ENCODE assay signal across 8 cellular contexts in the genomic region with DNA sequence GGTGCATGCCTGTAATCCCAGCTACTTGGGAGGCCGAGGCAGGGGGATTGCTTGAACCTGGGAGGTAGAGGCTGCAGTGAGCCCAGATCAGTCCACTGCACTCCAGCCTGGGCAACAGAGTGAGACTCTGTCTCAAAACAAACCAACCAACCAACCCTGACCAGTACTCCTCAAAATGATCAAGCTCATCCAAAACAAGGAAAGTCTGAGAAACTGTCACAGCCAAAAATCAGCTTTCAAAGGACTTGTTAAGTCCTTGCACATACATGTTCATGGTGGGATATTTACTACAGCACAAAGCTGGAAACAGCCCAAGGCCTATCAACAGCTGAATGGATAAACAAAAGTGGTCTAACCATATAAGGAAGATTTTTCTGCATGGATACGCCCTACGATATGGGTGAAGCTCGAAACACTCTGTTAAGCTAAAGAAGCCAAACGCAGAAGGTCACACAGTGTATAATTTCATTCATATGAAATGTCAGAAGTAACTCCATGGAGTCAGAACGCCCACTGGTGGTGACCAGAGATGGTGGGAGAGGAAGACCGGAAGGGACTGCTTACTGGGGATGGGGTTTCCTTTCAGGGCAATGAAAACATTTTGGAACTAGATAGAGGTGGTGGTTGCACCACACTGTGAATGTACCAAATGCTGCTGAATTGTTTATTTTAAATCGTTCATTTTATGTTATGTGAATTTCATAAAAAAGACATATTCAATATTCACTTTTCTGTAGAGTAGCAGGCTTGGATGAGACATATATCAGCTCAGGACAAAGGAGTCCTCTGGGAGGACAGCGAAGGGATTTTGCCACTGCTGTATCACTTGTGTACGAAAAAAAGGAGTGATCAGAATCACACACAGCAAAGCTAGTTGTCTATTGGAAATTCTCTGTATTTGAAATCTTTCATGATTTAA. TPM values are rescaled to one million over a fixed set of nuclear protein-coding genes. Genes with fewer than 3 reads are reported as not detected.
A peak's percentile ranks its signal among the peaks of the same experiment; 100 is the strongest.
DNase-seq lines count a peak whose midpoint lies in the region; ATAC-seq, FAIRE-seq and TF ChIP-seq lines count a peak whose summit lies in the region.

No MANE protein-coding gene starts in this region.

- H3K9me3 Mint-ChIP-seq in MCF 10A (ENCODE audit: unreplicated experiment) = no peaks in the 10 kb centered on the region

- TF ChIP-seq RAD21 in HepG2 (CRISPR knock-in tag; IDR thresholded peaks at IDR 0.05) = peak; percentile 72

- no peak overlapping the region; a peak in 1 of 6 replicates for H3K4me3 ChIP-seq in HepG2 (replicated peaks in 1 of 3; ENCODE audit: insufficient read depth in 1 of 3, low read depth in 2 of 3, low read length in 3 of 3)

- POLR2A ChIA-PET in MCF 10A (lab: Yijun Ruan, JAX) (no interaction called here), HepG2 (lab: Yijun Ruan, JAX) (interaction anchor here (0.8 to 1.7 kb wide), 5 partner anchors 20 to 122 kb away, joined by 3 to 5 read pairs (median 4); partner anchors contain the start of gene CX3CL1)

- no peak overlapping the region for H3K4me3 Mint-ChIP-seq in MCF 10A (ENCODE audit: unreplicated experiment)

- H3K79me2 ChIP-seq in HepG2 (ENCODE audit: insufficient read depth, low read length) = no peaks in the 10 kb centered on the region

- CTCF ChIA-PET in MCF 10A (lab: Yijun Ruan, JAX) = interaction anchor here (0.6 to 9.6 kb wide), 11 partner anchors 9 to 341 kb away, joined by 3 to 129 read pairs (median 3); partner anchors contain the start of genes PSME3IP1 and RSPRY1
- CTCF ChIA-PET in HepG2 (lab: Yijun Ruan, JAX; ENCODE audit: low intra/inter-chr PET ratio, low total read pairs) = interaction anchor here (1.2 to 3.6 kb wide), 4 partner anchors 97 to 338 kb away, joined by 4 to 49 read pairs (median 6); no protein-coding TSS in a partner anchor

- peaks cover 32% of the 10 kb centered on the region for H3K4me1 ChIP-seq in HepG2 (ENCODE audit: insufficient read depth, low read length)

- 14% methylated on average over 10 of the region's 10 CpGs for WGBS in HepG2 (ENCODE audit: low lambda C conversion rate)

- H3K27ac ChIP-seq in HepG2 (ENCODE audit: extremely low read length, insufficient read depth, low read length) = no peak overlapping the region

- peaks cover 21% of the 10 kb centered on the region for H3K4me1 Mint-ChIP-seq in MCF 10A (ENCODE audit: insufficient read depth, unreplicated experiment)

- no peaks in the 10 kb centered on the region for H3K27me3 ChIP-seq in HepG2 (ENCODE audit: control insufficient read depth in 1 of 2, insufficient read depth in 2 of 2, low read length in 2 of 2)

- peaks cover 7% of the 10 kb centered on the region for H3K36me3 Mint-ChIP-seq in MCF 10A (ENCODE audit: insufficient read depth, unreplicated experiment)

- no peak for TF ChIP-seq POLR2A in HepG2 (IDR thresholded peaks at IDR 0.05; ENCODE audit: insufficient read depth in 1 of 2, low read depth in 2 of 2, low read length in 2 of 2)

- H3K36me3 ChIP-seq in HepG2 (replicated peaks in 1 of 2; ENCODE audit: control insufficient read depth in 1 of 2, insufficient read depth in 2 of 2, low read length in 2 of 2) = peaks cover 0 to 3% of the 10 kb centered on the region in 2 experiments; a peak in 2 of 5 replicates

- ATAC-seq in HepG2 = peak; percentile 74
- no peak for ATAC-seq in stimulated activated naive CD8-positive, alpha-beta T cell treated with anti-CD3 and anti-CD28 coated beads, Interleukin-15, Interleukin-2, amounts not matched to agents 100 U/mL and 50 U/mL, for 24 hours

- TF ChIP-seq EP300 in HepG2 (IDR thresholded peaks at IDR 0.05; ENCODE audit: low read depth in 2 of 2, low read length in 2 of 2) = no peak
- TF ChIP-seq EP300 in HepG2 (CRISPR knock-in tag; IDR thresholded peaks at IDR 0.05; ENCODE audit: borderline replicate concordance) = no peak

- H3K9me3 ChIP-seq in HepG2 (ENCODE audit: low read length) = no peaks in the 10 kb centered on the region

- H2AFZ ChIP-seq in HepG2 (ENCODE audit: low read length) = no peak overlapping the region

- FAIRE-seq in HepG2 (lab: Jason Lieb, UNC) = peak; percentile 83

- no TSS peak for BruUV-seq in MCF 10A (replicated peaks; lab: Mats Ljungman, UMichigan)
- no TSS peak for BruUV-seq in HepG2 (replicated peaks; lab: Mats Ljungman, UMichigan)

- TF ChIP-seq CTCF in MCF 10A (IDR thresholded peaks at IDR 0.05; ENCODE audit: unreplicated experiment) = peak; percentile 51
- peak; percentile 91 for TF ChIP-seq CTCF in HepG2 (CRISPR knock-in tag; IDR thresholded peaks at IDR 0.05)

- no peaks in the 10 kb centered on the region for H3K27me3 Mint-ChIP-seq in MCF 10A (ENCODE audit: insufficient read depth, unreplicated experiment)

- no peak overlapping the region for H3K27ac Mint-ChIP-seq in MCF 10A (ENCODE audit: low read depth, unreplicated experiment)

- in situ Hi-C loops in HepG2 (cut with HindIII; ENCODE audit: extremely low pct_ligation_motif_present, low pct_unique_long_range_greater_than_20kb) = loop anchor here (5.0 kb wide), 1 partner anchor 95 kb away; no protein-coding TSS in a partner anchor

- peak overlapping the region; percentile 38 for H3K4me2 ChIP-seq in HepG2 (ENCODE audit: low read depth, low read length)

- DNase-seq in NCI-H2171 treated with DMSO at 0.1 percent for 48 hours (lab: John Stamatoyannopoulos, UW) = peak; percentile 27
- DNase-seq in NCI-H2171 (lab: John Stamatoyannopoulos, UW) = no peak
- DNase-seq in NCI-H460 (ENCODE audit: extremely low read depth, low read depth) = peak; percentile 72
- peak; percentile 69 for DNase-seq in MCF 10A (ENCODE audit: unreplicated experiment)
- peak; percentile 77 for DNase-seq in HepG2 (ENCODE audit: low spot score)
- no peak for DNase-seq in stimulated activated naive CD8-positive, alpha-beta T cell treated with anti-CD3 and anti-CD28 coated beads, Interleukin-15, Interleukin-2, amounts not matched to agents 100 U/mL and 50 U/mL, for 24 hours
- no peak for DNase-seq in GM19238 (ENCODE audit: insufficient read length, low spot score)
- no peak for DNase-seq in NK-92 treated with Interleukin-12 subunit alpha and Interleukin-12 subunit beta, amount 100 ng/mL, for 24 hours (lab: John Stamatoyannopoulos, UW)

- no peak overlapping the region for H3K9ac ChIP-seq in HepG2 (ENCODE audit: insufficient read depth, low read depth, low read length)

- no peaks in the 10 kb centered on the region for H4K20me1 ChIP-seq in HepG2 (ENCODE audit: insufficient read depth, low read length)

- intact Hi-C loops in MCF 10A (cut with micrococcal nuclease) = loop anchor here (1.0 kb wide), 1 partner anchor 122 kb away; no protein-coding TSS in a partner anchor
- intact Hi-C loops in HepG2 (cut with micrococcal nuclease; ENCODE audit: unreplicated experiment) = loop anchor here (1.0 kb wide), 1 partner anchor 122 kb away; no protein-coding TSS in a partner anchor

RNA-seq across cellular contexts. Expression of gene CCL17, which starts 17.7 kb away (rescaled TPM):
- not detected in 2 replicates for total RNA-seq in NCI-H460 (2014; rRNA removed; shearing (Covaris generic))
- polyA plus RNA-seq in NCI-H460 (2014; cell fraction: nucleus; rRNA removed) = not detected in 2 replicates
- not detected in 2 replicates for total RNA-seq in MCF 10A (2022)
- not detected in 2 replicates for total RNA-seq in HepG2 (2016; rRNA removed; fragmentation: Illumina TruSeq; extraction: Trizol)
- total RNA-seq in HepG2 (2016; cell fraction: cytosol; rRNA removed; fragmentation: Illumina TruSeq; extraction: Trizol; ENCODE audit: low read depth) = not detected in 2 replicates
- total RNA-seq in HepG2 (2016; cell fraction: insoluble cytoplasmic fraction; rRNA removed; fragmentation: Illumina TruSeq; extraction: Trizol) = not detected in 2 replicates
- total RNA-seq in HepG2 (2016; cell fraction: membrane; rRNA removed; fragmentation: Illumina TruSeq; extraction: Trizol) = not detected in 2 replicates
- total RNA-seq in HepG2 (2016; cell fraction: nucleus; rRNA removed; fragmentation: Illumina TruSeq; extraction: Trizol) = not detected in 2 replicates
- not detected in 2 replicates for polyA plus RNA-seq in HepG2 (2011; rRNA removed)
- polyA plus RNA-seq in HepG2 (2011; cell fraction: cytosol; rRNA removed) = not detected in 2 replicates
- polyA plus RNA-seq in HepG2 (2011; cell fraction: nucleus; rRNA removed) = not detected in 2 replicates
- polyA plus RNA-seq in HepG2 (2012) = not detected in 2 replicates
- not detected in 2 replicates for polyA plus RNA-seq in HepG2 (2016; cell fraction: cytosol; fragmentation: Illumina TruSeq; extraction: Trizol; ENCODE audit: low read depth)
- polyA plus RNA-seq in HepG2 (2016; cell fraction: insoluble cytoplasmic fraction; fragmentation: Illumina TruSeq; extraction: Trizol; ENCODE audit: low read depth) = not detected in 2 replicates
- not detected in 2 replicates for polyA plus RNA-seq in HepG2 (2016; cell fraction: membrane; fragmentation: Illumina TruSeq; extraction: Trizol; ENCODE audit: low read depth)
- polyA plus RNA-seq in HepG2 (2016; cell fraction: nucleus; fragmentation: Illumina TruSeq; extraction: Trizol; ENCODE audit: insufficient read depth, low read depth) = not detected in 2 replicates
- polyA minus RNA-seq in HepG2 (2011; rRNA and poly(A)+ RNA removed; ENCODE audit: low replicate concordance) = not detected in 2 replicates
- not detected in 2 replicates for polyA minus RNA-seq in HepG2 (2011; cell fraction: cytosol; rRNA and poly(A)+ RNA removed)
- polyA minus RNA-seq in HepG2 (2011; cell fraction: nucleus; rRNA and poly(A)+ RNA removed) = not detected in 2 replicates

RNA-seq across cellular contexts. Expression of gene CIAPIN1, which starts 24.9 kb away (rescaled TPM):
- 107 and 112 TPM in 2 replicates for total RNA-seq in NCI-H460 (2014; rRNA removed; shearing (Covaris generic))
- polyA plus RNA-seq in NCI-H460 (2014; cell fraction: nucleus; rRNA removed) = 141 and 187 TPM in 2 replicates
- total RNA-seq in MCF 10A (2022) (99.9 and 105 TPM in 2 replicates), HepG2 (2016; rRNA removed; fragmentation: Illumina TruSeq; extraction: Trizol) (89.7 and 113 TPM in 2 replicates)
- total RNA-seq in HepG2 (2016; cell fraction: cytosol; rRNA removed; fragmentation: Illumina TruSeq; extraction: Trizol; ENCODE audit: low read depth) = 19.4 and 23.1 TPM in 2 replicates
- total RNA-seq in HepG2 (2016; cell fraction: insoluble cytoplasmic fraction; rRNA removed; fragmentation: Illumina TruSeq; extraction: Trizol) = 88.9 and 116 TPM in 2 replicates
- total RNA-seq in HepG2 (2016; cell fraction: membrane; rRNA removed; fragmentation: Illumina TruSeq; extraction: Trizol) = 31.7 and 33.1 TPM in 2 replicates
- 39.3 and 39.9 TPM in 2 replicates for total RNA-seq in HepG2 (2016; cell fraction: nucleus; rRNA removed; fragmentation: Illumina TruSeq; extraction: Trizol)
- 62.4 and 69.3 TPM in 2 replicates for polyA plus RNA-seq in HepG2 (2011; rRNA removed)
- 56.5 and 68.4 TPM in 2 replicates for polyA plus RNA-seq in HepG2 (2011; cell fraction: cytosol; rRNA removed)
- polyA plus RNA-seq in HepG2 (2011; cell fraction: nucleus; rRNA removed) = 23.6 and 32.7 TPM in 2 replicates
- 47.4 and 50.8 TPM in 2 replicates for polyA plus RNA-seq in HepG2 (2012)
- 10.3 and 11.8 TPM in 2 replicates for polyA plus RNA-seq in HepG2 (2016; cell fraction: cytosol; fragmentation: Illumina TruSeq; extraction: Trizol; ENCODE audit: low read depth)
- 109 and 116 TPM in 2 replicates for polyA plus RNA-seq in HepG2 (2016; cell fraction: insoluble cytoplasmic fraction; fragmentation: Illumina TruSeq; extraction: Trizol; ENCODE audit: low read depth)
- polyA plus RNA-seq in HepG2 (2016; cell fraction: membrane; fragmentation: Illumina TruSeq; extraction: Trizol; ENCODE audit: low read depth) = 17.0 and 17.1 TPM in 2 replicates
- polyA plus RNA-seq in HepG2 (2016; cell fraction: nucleus; fragmentation: Illumina TruSeq; extraction: Trizol; ENCODE audit: insufficient read depth, low read depth) = 67.4 and 77.6 TPM in 2 replicates
- 47.0 and 64.1 TPM in 2 replicates for polyA minus RNA-seq in HepG2 (2011; rRNA and poly(A)+ RNA removed; ENCODE audit: low replicate concordance)
- polyA minus RNA-seq in HepG2 (2011; cell fraction: cytosol; rRNA and poly(A)+ RNA removed) = 25.8 and 25.9 TPM in 2 replicates
- 23.2 and 35.6 TPM in 2 replicates for polyA minus RNA-seq in HepG2 (2011; cell fraction: nucleus; rRNA and poly(A)+ RNA removed)

RNA-seq across cellular contexts. Expression of gene COQ9, which starts 25.0 kb away (rescaled TPM):
- total RNA-seq in NCI-H460 (2014; rRNA removed; shearing (Covaris generic)) = 104 and 113 TPM in 2 replicates
- 201 and 228 TPM in 2 replicates for polyA plus RNA-seq in NCI-H460 (2014; cell fraction: nucleus; rRNA removed)
- total RNA-seq in MCF 10A (2022) = 72.5 and 80.8 TPM in 2 replicates
- total RNA-seq in HepG2 (2016; rRNA removed; fragmentation: Illumina TruSeq; extraction: Trizol) = 57.5 and 62.0 TPM in 2 replicates
- total RNA-seq in HepG2 (2016; cell fraction: cytosol; rRNA removed; fragmentation: Illumina TruSeq; extraction: Trizol; ENCODE audit: low read depth) = 12.2 and 13.5 TPM in 2 replicates
- 57.7 and 61.8 TPM in 2 replicates for total RNA-seq in HepG2 (2016; cell fraction: insoluble cytoplasmic fraction; rRNA removed; fragmentation: Illumina TruSeq; extraction: Trizol)
- 29.6 and 29.7 TPM in 2 replicates for total RNA-seq in HepG2 (2016; cell fraction: membrane; rRNA removed; fragmentation: Illumina TruSeq; extraction: Trizol)
- total RNA-seq in HepG2 (2016; cell fraction: nucleus; rRNA removed; fragmentation: Illumina TruSeq; extraction: Trizol) = 48.3 and 49.8 TPM in 2 replicates
- 104 and 108 TPM in 2 replicates for polyA plus RNA-seq in HepG2 (2011; rRNA removed)
- polyA plus RNA-seq in HepG2 (2011; cell fraction: cytosol; rRNA removed) = 77.6 and 88.3 TPM in 2 replicates
- 174 and 196 TPM in 2 replicates for polyA plus RNA-seq in HepG2 (2011; cell fraction: nucleus; rRNA removed)
- 35.1 and 40.7 TPM in 2 replicates for polyA plus RNA-seq in HepG2 (2012)
- 7.1 and 7.4 TPM in 2 replicates for polyA plus RNA-seq in HepG2 (2016; cell fraction: cytosol; fragmentation: Illumina TruSeq; extraction: Trizol; ENCODE audit: low read depth)
- 56.0 and 60.7 TPM in 2 replicates for polyA plus RNA-seq in HepG2 (2016; cell fraction: insoluble cytoplasmic fraction; fragmentation: Illumina TruSeq; extraction: Trizol; ENCODE audit: low read depth)
- 17.9 and 18.7 TPM in 2 replicates for polyA plus RNA-seq in HepG2 (2016; cell fraction: membrane; fragmentation: Illumina TruSeq; extraction: Trizol; ENCODE audit: low read depth)
- 89.6 and 91.0 TPM in 2 replicates for polyA plus RNA-seq in HepG2 (2016; cell fraction: nucleus; fragmentation: Illumina TruSeq; extraction: Trizol; ENCODE audit: insufficient read depth, low read depth)
- 78.3 and 147 TPM in 2 replicates for polyA minus RNA-seq in HepG2 (2011; rRNA and poly(A)+ RNA removed; ENCODE audit: low replicate concordance)
- polyA minus RNA-seq in HepG2 (2011; cell fraction: cytosol; rRNA and poly(A)+ RNA removed) = 25.2 and 27.3 TPM in 2 replicates
- polyA minus RNA-seq in HepG2 (2011; cell fraction: nucleus; rRNA and poly(A)+ RNA removed) = 48.0 and 60.5 TPM in 2 replicates

RNA-seq across cellular contexts. Expression of gene POLR2C, which starts 40.2 kb away (rescaled TPM):
- total RNA-seq in NCI-H460 (2014; rRNA removed; shearing (Covaris generic)) = 153 and 166 TPM in 2 replicates
- 205 and 326 TPM in 2 replicates for polyA plus RNA-seq in NCI-H460 (2014; cell fraction: nucleus; rRNA removed)
- total RNA-seq in MCF 10A (2022) = 43.3 and 44.8 TPM in 2 replicates
- total RNA-seq in HepG2 (2016; rRNA removed; fragmentation: Illumina TruSeq; extraction: Trizol) = 104 and 146 TPM in 2 replicates
- total RNA-seq in HepG2 (2016; cell fraction: cytosol; rRNA removed; fragmentation: Illumina TruSeq; extraction: Trizol; ENCODE audit: low read depth) = 18.6 and 24.2 TPM in 2 replicates
- 103 and 154 TPM in 2 replicates for total RNA-seq in HepG2 (2016; cell fraction: insoluble cytoplasmic fraction; rRNA removed; fragmentation: Illumina TruSeq; extraction: Trizol)
- 49.1 and 55.4 TPM in 2 replicates for total RNA-seq in HepG2 (2016; cell fraction: membrane; rRNA removed; fragmentation: Illumina TruSeq; extraction: Trizol)
- total RNA-seq in HepG2 (2016; cell fraction: nucleus; rRNA removed; fragmentation: Illumina TruSeq; extraction: Trizol) = 54.3 and 64.6 TPM in 2 replicates
- polyA plus RNA-seq in HepG2 (2011; rRNA removed) = 199 and 216 TPM in 2 replicates
- polyA plus RNA-seq in HepG2 (2011; cell fraction: cytosol; rRNA removed) = 226 and 249 TPM in 2 replicates
- polyA plus RNA-seq in HepG2 (2011; cell fraction: nucleus; rRNA removed) = 143 and 144 TPM in 2 replicates
- polyA plus RNA-seq in HepG2 (2012) = 72.5 and 84.4 TPM in 2 replicates
- 18.7 and 20.9 TPM in 2 replicates for polyA plus RNA-seq in HepG2 (2016; cell fraction: cytosol; fragmentation: Illumina TruSeq; extraction: Trizol; ENCODE audit: low read depth)
- polyA plus RNA-seq in HepG2 (2016; cell fraction: insoluble cytoplasmic fraction; fragmentation: Illumina TruSeq; extraction: Trizol; ENCODE audit: low read depth) = 169 and 175 TPM in 2 replicates
- 41.6 and 42.2 TPM in 2 replicates for polyA plus RNA-seq in HepG2 (2016; cell fraction: membrane; fragmentation: Illumina TruSeq; extraction: Trizol; ENCODE audit: low read depth)
- 94.8 and 102 TPM in 2 replicates for polyA plus RNA-seq in HepG2 (2016; cell fraction: nucleus; fragmentation: Illumina TruSeq; extraction: Trizol; ENCODE audit: insufficient read depth, low read depth)
- 302 and 354 TPM in 2 replicates for polyA minus RNA-seq in HepG2 (2011; rRNA and poly(A)+ RNA removed; ENCODE audit: low replicate concordance)
- polyA minus RNA-seq in HepG2 (2011; cell fraction: cytosol; rRNA and poly(A)+ RNA removed) = 134 and 135 TPM in 2 replicates
- polyA minus RNA-seq in HepG2 (2011; cell fraction: nucleus; rRNA and poly(A)+ RNA removed) = 124 and 139 TPM in 2 replicates

RNA-seq across cellular contexts. Expression of gene CX3CL1, which starts 50.0 kb away (rescaled TPM):
- total RNA-seq in NCI-H460 (2014; rRNA removed; shearing (Covaris generic)) = not detected in 2 replicates
- not detected in 2 replicates for polyA plus RNA-seq in NCI-H460 (2014; cell fraction: nucleus; rRNA removed)
- total RNA-seq in MCF 10A (2022) (not detected in 2 replicates), HepG2 (2016; rRNA removed; fragmentation: Illumina TruSeq; extraction: Trizol) (23.4 and 57.3 TPM in 2 replicates)
- 7.3 and 8.2 TPM in 2 replicates for total RNA-seq in HepG2 (2016; cell fraction: cytosol; rRNA removed; fragmentation: Illumina TruSeq; extraction: Trizol; ENCODE audit: low read depth)
- 21.6 and 59.9 TPM in 2 replicates for total RNA-seq in HepG2 (2016; cell fraction: insoluble cytoplasmic fraction; rRNA removed; fragmentation: Illumina TruSeq; extraction: Trizol)
- 22.2 and 22.7 TPM in 2 replicates for total RNA-seq in HepG2 (2016; cell fraction: membrane; rRNA removed; fragmentation: Illumina TruSeq; extraction: Trizol)
- 62.3 and 70.4 TPM in 2 replicates for total RNA-seq in HepG2 (2016; cell fraction: nucleus; rRNA removed; fragmentation: Illumina TruSeq; extraction: Trizol)
- polyA plus RNA-seq in HepG2 (2011; rRNA removed) = 60.8 and 96.8 TPM in 2 replicates
- polyA plus RNA-seq in HepG2 (2011; cell fraction: cytosol; rRNA removed) = 56.4 and 56.5 TPM in 2 replicates
- 79.9 and 86.1 TPM in 2 replicates for polyA plus RNA-seq in HepG2 (2011; cell fraction: nucleus; rRNA removed)
- polyA plus RNA-seq in HepG2 (2012) = 41.7 and 72.2 TPM in 2 replicates
- 7.2 and 7.4 TPM in 2 replicates for polyA plus RNA-seq in HepG2 (2016; cell fraction: cytosol; fragmentation: Illumina TruSeq; extraction: Trizol; ENCODE audit: low read depth)
- 27.9 and 36.9 TPM in 2 replicates for polyA plus RNA-seq in HepG2 (2016; cell fraction: insoluble cytoplasmic fraction; fragmentation: Illumina TruSeq; extraction: Trizol; ENCODE audit: low read depth)
- 15.0 and 15.2 TPM in 2 replicates for polyA plus RNA-seq in HepG2 (2016; cell fraction: membrane; fragmentation: Illumina TruSeq; extraction: Trizol; ENCODE audit: low read depth)
- polyA plus RNA-seq in HepG2 (2016; cell fraction: nucleus; fragmentation: Illumina TruSeq; extraction: Trizol; ENCODE audit: insufficient read depth, low read depth) = 134 and 147 TPM in 2 replicates
- 0.19 and 92.7 TPM in 2 replicates for polyA minus RNA-seq in HepG2 (2011; rRNA and poly(A)+ RNA removed; ENCODE audit: low replicate concordance)
- polyA minus RNA-seq in HepG2 (2011; cell fraction: cytosol; rRNA and poly(A)+ RNA removed) = 36.8 and 44.2 TPM in 2 replicates
- 38.0 and 38.2 TPM in 2 replicates for polyA minus RNA-seq in HepG2 (2011; cell fraction: nucleus; rRNA and poly(A)+ RNA removed)

Comparison
In these comparisons a context has a peak if more than half of its experiments do, and no peak if none do; other contexts are left out.
1. DNase-seq: peak in NCI-H2171 treated with DMSO at 0.1 percent for 48 hours (single experiment), NCI-H460 (single experiment), MCF 10A (single experiment) and HepG2 (single experiment); none in NCI-H2171 (single experiment), stimulated activated naive CD8-positive, alpha-beta T cell treated with anti-CD3 and anti-CD28 coated beads, Interleukin-15, Interleukin-2, amounts not matched to agents 100 U/mL and 50 U/mL, for 24 hours (single experiment), GM19238 (single experiment) and NK-92 treated with Interleukin-12 subunit alpha and Interleukin-12 subunit beta, amount 100 ng/mL, for 24 hours (single experiment).